In the genomic region with DNA sequence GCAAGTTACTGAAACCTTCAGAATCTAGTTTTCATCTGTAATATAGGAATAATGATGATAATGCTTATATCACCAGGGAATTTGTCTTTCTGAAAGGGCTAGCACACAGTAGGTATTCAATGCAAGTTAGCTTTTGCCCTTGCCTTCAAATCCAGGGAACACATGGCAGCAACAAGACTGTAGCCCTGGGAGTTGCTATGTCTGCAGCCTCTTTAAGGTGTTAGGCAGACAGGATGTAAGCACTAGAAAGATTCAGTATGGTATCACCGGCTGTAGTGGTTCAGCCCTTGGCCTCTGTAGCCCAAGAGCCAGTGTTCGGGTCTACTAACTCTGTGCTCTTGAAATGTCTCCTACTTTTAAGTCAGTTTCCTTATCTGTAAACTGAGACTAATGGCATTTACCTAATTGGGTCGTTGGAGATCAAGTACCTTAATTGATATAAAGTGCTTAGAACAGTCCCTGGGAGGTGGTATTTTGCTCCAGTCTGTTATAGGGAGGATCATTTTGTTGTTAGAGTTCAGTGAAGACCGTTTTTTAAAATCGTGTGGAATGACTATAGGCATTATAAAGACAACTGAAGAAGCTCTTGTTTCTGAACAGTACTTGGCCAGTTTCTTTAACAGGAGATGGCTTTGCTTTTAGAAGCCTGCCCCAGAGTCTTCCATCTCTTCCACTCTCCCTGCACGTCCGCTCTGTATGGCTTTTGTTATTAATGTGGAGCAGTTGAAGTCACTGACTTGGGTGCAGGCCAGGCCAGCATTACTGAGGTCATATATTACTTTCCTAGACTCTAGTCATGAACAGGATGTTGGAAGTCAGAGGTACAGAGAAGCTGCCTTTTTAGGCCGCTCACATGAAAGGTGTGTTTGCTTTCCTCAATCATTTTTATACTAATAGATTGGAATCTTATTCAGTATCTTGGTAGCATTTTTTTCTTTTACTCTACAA, we compare ENCODE assay signal across 8 cellular contexts. TPM values are rescaled to one million over a fixed set of nuclear protein-coding genes. Genes with fewer than 3 reads are reported as not detected.
A peak's percentile ranks its signal among the peaks of the same experiment; 100 is the strongest.
DNase-seq lines count a peak whose midpoint lies in the region; ATAC-seq and TF ChIP-seq lines count a peak whose summit lies in the region.

No MANE protein-coding gene starts in this region.

- H3K4me3 ChIP-seq in brain microvascular endothelial cell (ENCODE audit: low read depth, low read length): no peak overlapping the region
- H3K4me3 ChIP-seq in left lung: no peak overlapping the region
- peak overlapping the region; percentile 49 for H3K4me3 ChIP-seq in thoracic aorta

- H3K27me3 ChIP-seq in brain microvascular endothelial cell (replicated peaks) (no peaks in the 10 kb centered on the region), left lung (no peaks in the 10 kb centered on the region), thoracic aorta (replicated peaks; ENCODE audit: insufficient read depth) (no peaks in the 10 kb centered on the region)

- intact Hi-C loops in left lung (cut with DNase I): no loop called here

- H3K9me3 ChIP-seq in left lung: no peaks in the 10 kb centered on the region
- no peaks in the 10 kb centered on the region for H3K9me3 ChIP-seq in thoracic aorta

- in situ Hi-C loops in brain microvascular endothelial cell (cut with HindIII; ENCODE audit: low pct_ligation_motif_present, low sequenced_read_pairs): no loop called here

- peak in 2 of 3 experiments; percentile 32 to 46 for DNase-seq in NCI-H1417 (lab: John Stamatoyannopoulos, UW)
- no peak for DNase-seq in NCI-H1417 treated with DMSO at 0.1 percent for 48 hours (lab: John Stamatoyannopoulos, UW)
- DNase-seq in brain microvascular endothelial cell: peak; percentile 94
- DNase-seq in left lung: peak in 1 of 2 donors; percentile 73
- peak; percentile 68 for DNase-seq in thoracic aorta (ENCODE audit: low spot score)
- no peak for DNase-seq in NK-92 (lab: John Stamatoyannopoulos, UW; ENCODE audit: unreplicated experiment)
- DNase-seq in stimulated activated CD4-positive, alpha-beta T cell treated with anti-CD3 and anti-CD28 coated beads, Interleukin-15, amount 100 ng/mL, for 24 hours: no peak

- H3K4me1 ChIP-seq in left lung (peaks cover 35 to 62% of the 10 kb centered on the region in 2 donors), thoracic aorta (ENCODE audit: control insufficient read depth in 1 of 2, low read depth in 2 of 2) (peaks cover 64 to 95% of the 10 kb centered on the region in 2 donors)

- TF ChIP-seq CTCF in brain microvascular endothelial cell (IDR thresholded peaks at IDR 0.05; ENCODE audit: low read depth, low read length, missing control alignments) (no peak), left lung (IDR thresholded peaks at IDR 0.05) (no peak), thoracic aorta (IDR thresholded peaks at IDR 0.05) (no peak)

- ATAC-seq in HG03432 (IDR thresholded peaks at IDR 0.05; ENCODE audit: unreplicated experiment): peak; percentile 42
- ATAC-seq in left lung: peak; percentile 82
- ATAC-seq in thoracic aorta (ENCODE audit: insufficient number of reproducible peaks, low FRiP score, low read depth): peak; percentile 90

- H3K27ac ChIP-seq in brain microvascular endothelial cell: peak overlapping the region; percentile 68
- H3K27ac ChIP-seq in left lung: peak overlapping the region; percentile 63 to 80
- peak overlapping the region; percentile 75 to 82 for H3K27ac ChIP-seq in thoracic aorta

- H3K36me3 ChIP-seq in brain microvascular endothelial cell (replicated peaks): no peaks in the 10 kb centered on the region
- H3K36me3 ChIP-seq in left lung: no peaks in the 10 kb centered on the region
- no peaks in the 10 kb centered on the region for H3K36me3 ChIP-seq in thoracic aorta

RNA-seq across cellular contexts. Expression of a gene that starts 44.8 kb away (rescaled TPM):
- 10 to 100 TPM; 43.5 to 54.1 TPM for total RNA-seq in left lung
- total RNA-seq in thoracic aorta: 10 to 100 TPM; 48.3 to 77.3 TPM

Comparison
In these comparisons a context has a peak if more than half of its experiments do, and no peak if none do; other contexts are left out.
1. DNase-seq: peak in NCI-H1417 (2 of 3), brain microvascular endothelial cell (single experiment) and thoracic aorta (single experiment); none in NCI-H1417 treated with DMSO at 0.1 percent for 48 hours (single experiment), NK-92 (single experiment) and stimulated activated CD4-positive, alpha-beta T cell treated with anti-CD3 and anti-CD28 coated beads, Interleukin-15, amount 100 ng/mL, for 24 hours (single experiment).
2. Peak in every context shown above with its lines, with median percentiles within 50 percentile points of each other: ATAC-seq and H3K27ac ChIP-seq.